Comparison of ENCODE assay signal across 1 cellular context in the genomic region with DNA sequence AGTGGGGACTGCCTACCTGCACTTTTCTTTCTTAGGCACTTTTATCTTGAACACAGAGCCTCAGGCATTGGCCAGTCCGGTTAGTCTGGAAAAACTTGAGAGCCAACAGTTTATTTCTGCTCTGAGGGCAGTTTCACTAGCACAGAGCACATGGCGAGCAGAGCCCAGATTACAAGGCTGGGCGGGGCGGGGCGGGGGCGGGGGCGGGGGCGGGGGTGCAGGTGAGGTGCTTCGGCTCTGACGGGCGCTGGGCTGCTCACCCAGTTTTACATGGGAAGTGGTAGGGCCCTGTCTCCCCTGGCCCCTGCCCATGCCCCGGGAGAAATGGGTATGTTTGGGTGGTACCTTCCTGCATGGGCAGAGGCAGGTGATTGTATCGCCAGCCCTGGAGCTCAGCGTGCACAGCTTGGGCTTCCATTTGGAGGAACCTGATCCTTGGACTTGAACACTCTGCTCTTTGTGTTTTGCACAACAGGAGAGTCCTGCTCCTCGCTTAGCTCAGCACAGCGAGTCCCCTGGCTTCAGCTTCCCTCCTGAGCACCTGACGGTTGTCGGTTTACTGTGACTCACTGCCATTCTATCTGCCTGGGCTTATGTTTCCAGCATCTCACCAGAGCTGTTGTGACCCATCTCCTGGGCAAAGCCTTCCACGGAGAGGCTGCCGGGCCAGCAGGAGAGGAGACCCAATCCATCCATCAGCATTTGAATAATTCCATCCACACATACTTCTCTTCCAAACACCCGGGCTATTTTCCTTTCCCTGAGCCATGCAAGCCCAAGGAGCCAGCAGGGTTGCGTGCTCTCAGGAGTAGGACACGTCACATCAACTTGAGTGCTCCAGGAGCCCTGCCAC.
TF ChIP-seq lines count a peak whose summit lies in the region.

No MANE protein-coding gene starts in this region.

TF ChIP-seq in HCT116, 20 proteins besides CTCF, POLR2A, EP300 and RAD21 (continued from another document):
- TF ChIP-seq TCF7L2 (IDR thresholded peaks at IDR 0.05; ENCODE audit: borderline replicate concordance, extremely low read depth, insufficient read depth, insufficient read length) (no peak), SP1 (IDR thresholded peaks at IDR 0.05; ENCODE audit: low read depth) (no peak)
TF ChIP-seq in HCT116: peak in this region for 2.
